ENCODE assay signal across 9 cellular contexts in the genomic region with DNA sequence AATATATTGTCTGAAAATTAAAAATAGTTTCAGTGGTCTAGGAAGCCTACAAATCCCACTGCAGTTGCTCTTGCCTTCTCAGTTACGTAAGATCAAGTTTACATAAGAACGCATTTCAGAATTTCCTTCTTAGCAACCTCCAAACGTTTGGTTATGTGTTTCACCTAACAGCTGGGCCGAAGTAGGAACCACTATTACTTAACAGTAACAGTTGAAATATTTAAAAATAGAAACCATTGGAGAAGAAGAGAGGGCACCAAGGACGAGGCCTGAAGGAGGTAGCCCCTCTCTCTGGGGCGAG.
DNase-seq lines count a peak whose midpoint lies in the region; ATAC-seq, FAIRE-seq and TF ChIP-seq lines count a peak whose summit lies in the region.
"Had no signal": no experiment of that assay in that cellular context is flagged by ENCODE, and none has a peak within 500 bp of the region (broad histone marks: within the 10 kb centered on the region; RNA-seq: fewer than 3 reads in every experiment).

No MANE protein-coding gene starts in this region.

- in situ Hi-C loops in KBM-7 (cut with MboI; ENCODE audit: low pct_unique_long_range_greater_than_20kb, low sequenced_read_pairs): no loop called here

- no peaks in the 10 kb centered on the region for H3K9me3 Mint-ChIP-seq in WTC11

- TF ChIP-seq CTCF in WTC11 (IDR thresholded peaks at IDR 0.05) (no peak), spleen (IDR thresholded peaks at IDR 0.05 in 8 of 11, conservative IDR thresholded peaks at IDR 0.05 in 3 of 11) (no peak)

- H3K27me3 Mint-ChIP-seq in WTC11 (ENCODE audit: low read depth): no peaks in the 10 kb centered on the region

- 46% methylated on average over 6 of the region's 6 CpGs for WGBS in right cardiac atrium
- WGBS in spleen, 5 donors: 33 to 51% (median 38%) methylated on average over 6 of the region's 6 CpGs

- no peak for FAIRE-seq in GM19239 (lab: Jason Lieb, UNC)

- no peaks in the 10 kb centered on the region for H3K36me3 Mint-ChIP-seq in WTC11

- no peak for ATAC-seq in WTC11
- no peak for ATAC-seq in right cardiac atrium
- ATAC-seq in HG03045 (IDR thresholded peaks at IDR 0.05; ENCODE audit: unreplicated experiment): no peak

- H3K9me3 ChIP-seq in right cardiac atrium (ENCODE audit: control insufficient read depth, low read length) (no peaks in the 10 kb centered on the region), spleen (no peaks in the 10 kb centered on the region)

- POLR2A ChIA-PET in WTC11 (lab: Charles Lee): no interaction called here

- DNase-seq in KBM-7 (peak; percentile 42), WTC11 (ENCODE audit: low spot score) (no peak), right cardiac atrium (no peak), spleen (no peak), iPS-NIHi7 (ENCODE audit: extremely low spot score) (no peak), GM19239 (ENCODE audit: insufficient read length, low spot score) (no peak)
- no peak for DNase-seq in effector CD8-positive, alpha-beta T cell (lab: John Stamatoyannopoulos, UW)

- peak overlapping the region; percentile 68 for H3K27ac ChIP-seq in right cardiac atrium (ENCODE audit: low read length)
- peak overlapping the region in 7 of 8 donors; percentile 75 to 93 (median 84) for H3K27ac ChIP-seq in spleen
- H3K27ac ChIP-seq: parathyroid adenoma had no signal

- H3K27me3 ChIP-seq in right cardiac atrium (ENCODE audit: control insufficient read depth, insufficient read depth): no peaks in the 10 kb centered on the region
- H3K27me3 ChIP-seq in spleen (replicated peaks in 1 of 7): no peaks in the 10 kb centered on the region

- peaks cover 0 to 8% (median 0%) of the 10 kb centered on the region in 6 donors for H3K36me3 ChIP-seq in spleen

- H3K4me1 Mint-ChIP-seq in WTC11: peaks cover 60% of the 10 kb centered on the region

- peaks cover 24% of the 10 kb centered on the region for H3K4me1 ChIP-seq in right cardiac atrium (ENCODE audit: control insufficient read depth, insufficient read depth, low read length)
- H3K4me1 ChIP-seq in spleen: peaks cover 32 to 86% (median 70%) of the 10 kb centered on the region in 6 donors

- intact Hi-C loops in right cardiac atrium (cut with DNase I) (loop anchor here in 2 of 4 donors (10.0 kb wide), 4 partner anchors 72 to 732 kb away; no protein-coding TSS in a partner anchor), spleen (cut with DNase I; ENCODE audit: low total_unique reads) (no loop called here)

- no peak for TF ChIP-seq POLR2A in spleen (IDR thresholded peaks at IDR 0.05)

- peak overlapping the region; percentile 58; the same call in 1 of the 2 replicates for H3K27ac Mint-ChIP-seq in WTC11

- CTCF ChIA-PET in WTC11 (lab: Charles Lee): no interaction called here

- no peak overlapping the region for H3K4me3 Mint-ChIP-seq in WTC11

- H3K4me3 ChIP-seq in right cardiac atrium (ENCODE audit: low read length) (no peak overlapping the region), spleen (peak overlapping the region in 1 of 8 donors; percentile 15)

TF ChIP-seq in WTC11, 78 proteins besides CTCF, POLR2A, EP300 and RAD21 (continues in another document):
- TF ChIP-seq, protein P1, sequence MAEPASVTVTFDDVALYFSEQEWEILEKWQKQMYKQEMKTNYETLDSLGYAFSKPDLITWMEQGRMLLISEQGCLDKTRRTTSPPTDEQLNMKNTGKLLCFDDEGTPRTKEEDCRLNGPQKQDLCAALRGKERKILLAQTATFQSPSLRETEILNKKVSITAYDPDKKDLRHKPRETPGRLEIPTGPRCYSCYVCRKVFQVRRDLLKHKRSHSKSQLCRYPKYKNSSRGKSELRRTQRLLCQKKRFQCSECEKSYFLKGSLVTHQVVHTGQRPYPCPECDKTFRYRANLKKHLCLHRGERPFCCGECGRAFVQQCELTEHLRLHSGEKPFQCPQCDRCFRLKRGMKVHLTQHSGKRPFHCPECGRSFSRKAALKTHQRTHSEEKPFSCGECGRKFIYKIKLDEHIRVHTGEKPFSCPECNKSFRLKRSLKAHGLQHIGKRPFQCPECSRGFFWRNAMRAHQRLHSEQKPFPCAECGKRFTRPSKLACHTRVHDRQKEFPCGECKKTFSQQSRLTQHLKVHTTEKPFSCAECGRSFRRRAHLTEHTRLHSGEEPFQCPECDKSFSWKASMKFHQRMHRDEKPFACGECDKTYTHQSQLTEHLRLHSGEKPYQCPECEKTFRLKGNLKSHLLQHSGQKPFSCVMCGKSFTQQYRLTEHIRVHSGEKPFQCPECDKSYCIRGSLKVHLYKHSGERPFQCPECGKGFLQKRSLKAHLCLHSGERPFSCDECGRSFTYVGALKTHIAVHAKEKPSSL (CRISPR knock-in tag; conservative IDR thresholded peaks at IDR 0.05): no peak
- TF ChIP-seq SMAD4 (CRISPR knock-in tag; IDR thresholded peaks at IDR 0.05) (no peak), RORB (CRISPR knock-in tag; IDR thresholded peaks at IDR 0.05) (no peak), MXD4 (CRISPR knock-in tag; IDR thresholded peaks at IDR 0.05; ENCODE audit: borderline replicate concordance) (no peak), NR1H2 (CRISPR knock-in tag; IDR thresholded peaks at IDR 0.05) (no peak), RELA (CRISPR knock-in tag; IDR thresholded peaks at IDR 0.05; ENCODE audit: borderline replicate concordance) (no peak), E2F5 (CRISPR knock-in tag; IDR thresholded peaks at IDR 0.05) (no peak), ZMAT4 (CRISPR knock-in tag; IDR thresholded peaks at IDR 0.05) (no peak), ZNF121 (CRISPR knock-in tag; IDR thresholded peaks at IDR 0.05) (no peak), ZBTB21 (CRISPR knock-in tag; IDR thresholded peaks at IDR 0.05; ENCODE audit: borderline replicate concordance) (no peak)
- TF ChIP-seq, protein P2, sequence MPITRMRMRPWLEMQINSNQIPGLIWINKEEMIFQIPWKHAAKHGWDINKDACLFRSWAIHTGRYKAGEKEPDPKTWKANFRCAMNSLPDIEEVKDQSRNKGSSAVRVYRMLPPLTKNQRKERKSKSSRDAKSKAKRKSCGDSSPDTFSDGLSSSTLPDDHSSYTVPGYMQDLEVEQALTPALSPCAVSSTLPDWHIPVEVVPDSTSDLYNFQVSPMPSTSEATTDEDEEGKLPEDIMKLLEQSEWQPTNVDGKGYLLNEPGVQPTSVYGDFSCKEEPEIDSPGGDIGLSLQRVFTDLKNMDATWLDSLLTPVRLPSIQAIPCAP (CRISPR knock-in tag; IDR thresholded peaks at IDR 0.05): no peak
- TF ChIP-seq, protein P3, sequence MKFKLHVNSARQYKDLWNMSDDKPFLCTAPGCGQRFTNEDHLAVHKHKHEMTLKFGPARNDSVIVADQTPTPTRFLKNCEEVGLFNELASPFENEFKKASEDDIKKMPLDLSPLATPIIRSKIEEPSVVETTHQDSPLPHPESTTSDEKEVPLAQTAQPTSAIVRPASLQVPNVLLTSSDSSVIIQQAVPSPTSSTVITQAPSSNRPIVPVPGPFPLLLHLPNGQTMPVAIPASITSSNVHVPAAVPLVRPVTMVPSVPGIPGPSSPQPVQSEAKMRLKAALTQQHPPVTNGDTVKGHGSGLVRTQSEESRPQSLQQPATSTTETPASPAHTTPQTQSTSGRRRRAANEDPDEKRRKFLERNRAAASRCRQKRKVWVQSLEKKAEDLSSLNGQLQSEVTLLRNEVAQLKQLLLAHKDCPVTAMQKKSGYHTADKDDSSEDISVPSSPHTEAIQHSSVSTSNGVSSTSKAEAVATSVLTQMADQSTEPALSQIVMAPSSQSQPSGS (CRISPR knock-in tag; IDR thresholded peaks at IDR 0.05; ENCODE audit: borderline replicate concordance, low read depth): no peak
- TF ChIP-seq, protein P4, sequence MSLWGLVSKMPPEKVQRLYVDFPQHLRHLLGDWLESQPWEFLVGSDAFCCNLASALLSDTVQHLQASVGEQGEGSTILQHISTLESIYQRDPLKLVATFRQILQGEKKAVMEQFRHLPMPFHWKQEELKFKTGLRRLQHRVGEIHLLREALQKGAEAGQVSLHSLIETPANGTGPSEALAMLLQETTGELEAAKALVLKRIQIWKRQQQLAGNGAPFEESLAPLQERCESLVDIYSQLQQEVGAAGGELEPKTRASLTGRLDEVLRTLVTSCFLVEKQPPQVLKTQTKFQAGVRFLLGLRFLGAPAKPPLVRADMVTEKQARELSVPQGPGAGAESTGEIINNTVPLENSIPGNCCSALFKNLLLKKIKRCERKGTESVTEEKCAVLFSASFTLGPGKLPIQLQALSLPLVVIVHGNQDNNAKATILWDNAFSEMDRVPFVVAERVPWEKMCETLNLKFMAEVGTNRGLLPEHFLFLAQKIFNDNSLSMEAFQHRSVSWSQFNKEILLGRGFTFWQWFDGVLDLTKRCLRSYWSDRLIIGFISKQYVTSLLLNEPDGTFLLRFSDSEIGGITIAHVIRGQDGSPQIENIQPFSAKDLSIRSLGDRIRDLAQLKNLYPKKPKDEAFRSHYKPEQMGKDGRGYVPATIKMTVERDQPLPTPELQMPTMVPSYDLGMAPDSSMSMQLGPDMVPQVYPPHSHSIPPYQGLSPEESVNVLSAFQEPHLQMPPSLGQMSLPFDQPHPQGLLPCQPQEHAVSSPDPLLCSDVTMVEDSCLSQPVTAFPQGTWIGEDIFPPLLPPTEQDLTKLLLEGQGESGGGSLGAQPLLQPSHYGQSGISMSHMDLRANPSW (CRISPR knock-in tag; conservative IDR thresholded peaks at IDR 0.05; ENCODE audit: low read depth): no peak
